ENCODE assay signal across 9 cellular contexts in the genomic region with DNA sequence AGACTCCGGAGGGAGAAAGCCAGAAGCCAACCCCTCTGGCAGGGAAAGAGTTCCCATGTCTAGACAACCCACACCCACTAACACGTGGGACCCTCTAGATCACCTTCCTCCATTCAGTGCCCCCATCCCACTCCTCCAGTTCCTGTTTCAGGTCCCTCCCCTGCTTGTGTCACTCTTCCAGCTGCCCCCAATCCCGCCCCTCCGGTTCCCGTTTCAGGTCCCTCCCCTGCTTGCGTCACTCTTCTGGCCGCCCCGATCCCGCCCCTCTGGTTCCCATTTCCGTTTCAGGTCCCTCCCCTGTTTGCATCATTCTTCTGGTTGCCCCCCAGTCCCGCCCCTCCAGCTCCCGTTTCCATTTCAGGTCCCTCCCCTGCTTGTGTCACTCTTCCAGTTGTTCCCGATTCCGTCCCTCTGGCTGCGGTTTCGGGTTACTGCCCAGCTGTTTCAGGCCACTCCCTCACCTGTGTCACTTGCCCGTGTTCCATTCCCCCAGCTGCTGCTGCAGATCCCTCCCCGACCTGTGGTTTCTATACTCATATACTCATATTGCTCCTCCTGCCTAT.
DNase-seq lines count a peak whose midpoint lies in the region; ATAC-seq, FAIRE-seq and TF ChIP-seq lines count a peak whose summit lies in the region.
"Had no signal": no experiment of that assay in that cellular context is flagged by ENCODE, and none has a peak within 500 bp of the region (broad histone marks: within the 10 kb centered on the region; RNA-seq: fewer than 3 reads in every experiment).

No MANE protein-coding gene starts in this region.

- TF ChIP-seq POLR2A in A549 (IDR thresholded peaks at IDR 0.05; ENCODE audit: low read length) = peak; percentile 33

- TF ChIP-seq EP300 in A549 (IDR thresholded peaks at IDR 0.05) = no peak

- CTCF ChIA-PET in A549 (lab: Yijun Ruan, JAX) = interaction anchor here (0.8 to 1.9 kb wide), 3 partner anchors 136 to 226 kb away, joined by 3 to 6 read pairs (median 3); partner anchors contain the start of gene IL33

- FAIRE-seq in A549 (lab: Jason Lieb, UNC) (no peak), endometrium (lab: Jason Lieb, UNC) (peak; percentile 70)
- FAIRE-seq: G401.6 had no signal

- peak overlapping the region; percentile 83 for H3K4me2 ChIP-seq in A549

- TF ChIP-seq CTCF in A549 (IDR thresholded peaks at IDR 0.05) = no peak

- H3K27ac ChIP-seq in A549 = peak overlapping the region; percentile 59 to 82

- H3K4me3 ChIP-seq in A549 = peak overlapping the region; percentile 42

- POLR2A ChIA-PET in A549 (lab: Yijun Ruan, JAX) = interaction anchor here (0.6 to 1.0 kb wide), 4 partner anchors 31 to 246 kb away, joined by 3 to 4 read pairs (median 4); partner anchors contain the start of gene RANBP6

- DNase-seq in A549 (ENCODE audit: low read depth in 1 of 2, low spot score in 1 of 2) (peak; percentile 90 to 93), NCI-H774 (lab: John Stamatoyannopoulos, UW) (peak; percentile 95), mesenteric fat pad (ENCODE audit: low spot score) (peak; percentile 91)
- peak; percentile 71 for DNase-seq in activated CD8-positive, alpha-beta memory T cell treated with anti-CD3 and anti-CD28 coated beads, Interleukin-2, amount 50 U/mL, for 4 hours
- DNase-seq in stimulated activated CD8-positive, alpha-beta memory T cell treated with anti-CD3 and anti-CD28 coated beads, Interleukin-15, amount 100 ng/mL, for 24 hours (ENCODE audit: low read depth) = peak; percentile 12

- no peaks in the 10 kb centered on the region for H3K4me1 ChIP-seq in A549

- no peak for TF ChIP-seq RAD21 in A549 (conservative IDR thresholded peaks at IDR 0.05 in 1 of 2, IDR thresholded peaks at IDR 0.05 in 1 of 2)

- ATAC-seq in A549 = peak; percentile 97 to 98
- peak; percentile 85 for ATAC-seq in GM19043 (IDR thresholded peaks at IDR 0.05; ENCODE audit: low read depth, unreplicated experiment)
- ATAC-seq in HG03469 (IDR thresholded peaks at IDR 0.05; ENCODE audit: unreplicated experiment) = peak; percentile 82

- H3K9me3 ChIP-seq in A549 = no peaks in the 10 kb centered on the region

- 5% methylated on average over 8 of the region's 18 CpGs for WGBS in A549 (ENCODE audit: missing lambda C conversion rate)

TF ChIP-seq in A549, 52 proteins besides CTCF, POLR2A, EP300 and RAD21 (continues in another document):
- TF ChIP-seq POLR2AphosphoS2 (conservative IDR thresholded peaks at IDR 0.05; ENCODE audit: low read length) (no peak), NPAS2 (CRISPR knock-in tag; IDR thresholded peaks at IDR 0.05; ENCODE audit: borderline replicate concordance) (no peak), FOXS1 (CRISPR knock-in tag; IDR thresholded peaks at IDR 0.05) (no peak), TP53 (CRISPR knock-in tag; IDR thresholded peaks at IDR 0.05) (no peak), SREBF2 (IDR thresholded peaks at IDR 0.05) (no peak), MAFK (IDR thresholded peaks at IDR 0.05; ENCODE audit: partially characterized antibody) (no peak), ZSCAN20 (CRISPR knock-in tag; IDR thresholded peaks at IDR 0.05) (no peak), RNF2 (IDR thresholded peaks at IDR 0.05; ENCODE audit: borderline replicate concordance, low read depth) (no peak), CBX8 (IDR thresholded peaks at IDR 0.05) (no peak), EHF (CRISPR knock-in tag; IDR thresholded peaks at IDR 0.05) (no peak), HOXA7 (CRISPR knock-in tag; IDR thresholded peaks at IDR 0.05) (no peak), USF2 (IDR thresholded peaks at IDR 0.05) (no peak), CEBPB (IDR thresholded peaks at IDR 0.05) (peak; percentile 51 to 60; a peak in 2 of 4 replicates), RARB (CRISPR knock-in tag; IDR thresholded peaks at IDR 0.05) (no peak), JUNB (IDR thresholded peaks at IDR 0.05) (no peak), CHD4 (IDR thresholded peaks at IDR 0.05; ENCODE audit: borderline replicate concordance) (no peak), KDM1A (IDR thresholded peaks at IDR 0.05; ENCODE audit: low read depth) (no peak), EHMT2 (IDR thresholded peaks at IDR 0.05; ENCODE audit: low read depth) (no peak), E2F6 (IDR thresholded peaks at IDR 0.05; ENCODE audit: borderline replicate concordance, low read depth) (no peak), NFE2L2 (conservative IDR thresholded peaks at IDR 0.05; ENCODE audit: low read length) (no peak), PHF8 (IDR thresholded peaks at IDR 0.05; ENCODE audit: borderline replicate concordance, low read depth) (no peak), FOSL2 (IDR thresholded peaks at IDR 0.05) (no peak), FOSL2 (CRISPR knock-in tag; IDR thresholded peaks at IDR 0.05) (no peak), JUN (IDR thresholded peaks at IDR 0.05) (0 out of 5 replicates have a peak, but pooled peaks of 1 of the 2 experiments have one; percentile 33), HOXB13 (CRISPR knock-in tag; IDR thresholded peaks at IDR 0.05; ENCODE audit: low read depth) (no peak), HEYL (CRISPR knock-in tag; IDR thresholded peaks at IDR 0.05) (no peak), BHLHE40 (IDR thresholded peaks at IDR 0.05; ENCODE audit: low read depth, low read length) (no peak), ESRRA (IDR thresholded peaks at IDR 0.05; ENCODE audit: borderline replicate concordance, low read length) (no peak)
- TF ChIP-seq, protein P1, sequence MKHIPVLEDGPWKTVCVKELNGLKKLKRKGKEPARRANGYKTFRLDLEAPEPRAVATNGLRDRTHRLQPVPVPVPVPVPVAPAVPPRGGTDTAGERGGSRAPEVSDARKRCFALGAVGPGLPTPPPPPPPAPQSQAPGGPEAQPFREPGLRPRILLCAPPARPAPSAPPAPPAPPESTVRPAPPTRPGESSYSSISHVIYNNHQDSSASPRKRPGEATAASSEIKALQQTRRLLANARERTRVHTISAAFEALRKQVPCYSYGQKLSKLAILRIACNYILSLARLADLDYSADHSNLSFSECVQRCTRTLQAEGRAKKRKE (CRISPR knock-in tag; IDR thresholded peaks at IDR 0.05; ENCODE audit: low read depth) = no peak
- TF ChIP-seq, protein P2, sequence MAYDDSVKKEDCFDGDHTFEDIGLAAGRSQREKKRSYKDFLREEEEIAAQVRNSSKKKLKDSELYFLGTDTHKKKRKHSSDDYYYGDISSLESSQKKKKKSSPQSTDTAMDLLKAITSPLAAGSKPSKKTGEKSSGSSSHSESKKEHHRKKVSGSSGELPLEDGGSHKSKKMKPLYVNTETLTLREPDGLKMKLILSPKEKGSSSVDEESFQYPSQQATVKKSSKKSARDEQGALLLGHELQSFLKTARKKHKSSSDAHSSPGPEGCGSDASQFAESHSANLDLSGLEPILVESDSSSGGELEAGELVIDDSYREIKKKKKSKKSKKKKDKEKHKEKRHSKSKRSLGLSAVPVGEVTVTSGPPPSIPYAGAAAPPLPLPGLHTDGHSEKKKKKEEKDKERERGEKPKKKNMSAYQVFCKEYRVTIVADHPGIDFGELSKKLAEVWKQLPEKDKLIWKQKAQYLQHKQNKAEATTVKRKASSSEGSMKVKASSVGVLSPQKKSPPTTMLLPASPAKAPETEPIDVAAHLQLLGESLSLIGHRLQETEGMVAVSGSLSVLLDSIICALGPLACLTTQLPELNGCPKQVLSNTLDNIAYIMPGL (CRISPR knock-in tag; IDR thresholded peaks at IDR 0.05; ENCODE audit: borderline replicate concordance) = no peak
- TF ChIP-seq, protein P3, sequence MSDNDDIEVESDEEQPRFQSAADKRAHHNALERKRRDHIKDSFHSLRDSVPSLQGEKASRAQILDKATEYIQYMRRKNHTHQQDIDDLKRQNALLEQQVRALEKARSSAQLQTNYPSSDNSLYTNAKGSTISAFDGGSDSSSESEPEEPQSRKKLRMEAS (IDR thresholded peaks at IDR 0.05) = 0 out of 2 replicates have a peak, but pooled peaks have one; percentile 22
- TF ChIP-seq, protein P4, sequence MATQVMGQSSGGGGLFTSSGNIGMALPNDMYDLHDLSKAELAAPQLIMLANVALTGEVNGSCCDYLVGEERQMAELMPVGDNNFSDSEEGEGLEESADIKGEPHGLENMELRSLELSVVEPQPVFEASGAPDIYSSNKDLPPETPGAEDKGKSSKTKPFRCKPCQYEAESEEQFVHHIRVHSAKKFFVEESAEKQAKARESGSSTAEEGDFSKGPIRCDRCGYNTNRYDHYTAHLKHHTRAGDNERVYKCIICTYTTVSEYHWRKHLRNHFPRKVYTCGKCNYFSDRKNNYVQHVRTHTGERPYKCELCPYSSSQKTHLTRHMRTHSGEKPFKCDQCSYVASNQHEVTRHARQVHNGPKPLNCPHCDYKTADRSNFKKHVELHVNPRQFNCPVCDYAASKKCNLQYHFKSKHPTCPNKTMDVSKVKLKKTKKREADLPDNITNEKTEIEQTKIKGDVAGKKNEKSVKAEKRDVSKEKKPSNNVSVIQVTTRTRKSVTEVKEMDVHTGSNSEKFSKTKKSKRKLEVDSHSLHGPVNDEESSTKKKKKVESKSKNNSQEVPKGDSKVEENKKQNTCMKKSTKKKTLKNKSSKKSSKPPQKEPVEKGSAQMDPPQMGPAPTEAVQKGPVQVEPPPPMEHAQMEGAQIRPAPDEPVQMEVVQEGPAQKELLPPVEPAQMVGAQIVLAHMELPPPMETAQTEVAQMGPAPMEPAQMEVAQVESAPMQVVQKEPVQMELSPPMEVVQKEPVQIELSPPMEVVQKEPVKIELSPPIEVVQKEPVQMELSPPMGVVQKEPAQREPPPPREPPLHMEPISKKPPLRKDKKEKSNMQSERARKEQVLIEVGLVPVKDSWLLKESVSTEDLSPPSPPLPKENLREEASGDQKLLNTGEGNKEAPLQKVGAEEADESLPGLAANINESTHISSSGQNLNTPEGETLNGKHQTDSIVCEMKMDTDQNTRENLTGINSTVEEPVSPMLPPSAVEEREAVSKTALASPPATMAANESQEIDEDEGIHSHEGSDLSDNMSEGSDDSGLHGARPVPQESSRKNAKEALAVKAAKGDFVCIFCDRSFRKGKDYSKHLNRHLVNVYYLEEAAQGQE (IDR thresholded peaks at IDR 0.05) = no peak

Comparison
In these comparisons a context has a peak if more than half of its experiments do, and no peak if none do; other contexts are left out.
1. Peak in every context shown above with its lines: DNase-seq, ATAC-seq, H3K4me3 ChIP-seq and H3K27ac ChIP-seq.
2. DNase-seq: peak in every context shown above with its lines; median percentile 95 in NCI-H774; 92 in A549; 91 in mesenteric fat pad; 71 in activated CD8-positive, alpha-beta memory T cell treated with anti-CD3 and anti-CD28 coated beads, Interleukin-2, amount 50 U/mL, for 4 hours; 12 in stimulated activated CD8-positive, alpha-beta memory T cell treated with anti-CD3 and anti-CD28 coated beads, Interleukin-15, amount 100 ng/mL, for 24 hours.